Comparison of ENCODE assay signal across 32 cellular contexts in genomic region chr6:132045877-132046276, GRCh38.
"Had no signal": no experiment of that assay in that cellular context is flagged by ENCODE, and none has a peak within 500 bp of the region (broad histone marks: within the 10 kb centered on the region; RNA-seq: fewer than 3 reads in every experiment).

No MANE protein-coding gene starts in this region.

- H3K36me3 ChIP-seq: SJCRH30 had no signal

- H3K9me3 ChIP-seq: SJCRH30, SK-N-SH had no signal

- H3K4me3 ChIP-seq: PC-9, SJCRH30 had no signal

- FAIRE-seq: RCC 7860 had no signal

- DNase-seq: Karpas-422, MM.1S, MV-4-11, NCI-H1092, NCI-H1105, NCI-H1417 treated with DMSO at 0.1 percent for 48 hours, NCI-H1436 treated with DMSO at 0.1 percent for 48 hours, NCI-H1694 treated with DMSO at 0.1 percent for 48 hours, NCI-H1930, NCI-H2029 treated with DMSO at 0.1 percent for 48 hours, NCI-H2081 treated with DMSO at 0.1 percent for 48 hours, NCI-H2107, NCI-H2171, NCI-H226, NCI-H446 treated with DMSO at 0.1 percent for 48 hours, NCI-H510A, NCI-H524, NCI-H526, NCI-H69, NCI-H748 treated with DMSO at 0.1 percent for 48 hours, NCI-H82, PC-9, SHP77, SIG-M5, SJCRH30, SK-N-SH, SW 1271 had no signal

- ATAC-seq: Panc1, Right ventricle myocardium inferior had no signal

- H3K27ac ChIP-seq: KMS-11, PC-9, RWPE1, SJCRH30 had no signal

- H3K9ac ChIP-seq: KMS-11, SK-N-SH had no signal

- H3K27me3 ChIP-seq: SJCRH30 had no signal

- H3K4me1 ChIP-seq: SJCRH30 had no signal

- H3K4me2 ChIP-seq: KMS-11, PC-9, SK-N-SH had no signal
